8 cellular contexts compared by ENCODE assay signal in genomic region chr4:6720202-6720699, GRCh38. TPM values are rescaled to one million over a fixed set of nuclear protein-coding genes. Genes with fewer than 3 reads are reported as not detected.
A peak's percentile ranks its signal among the peaks of the same experiment; 100 is the strongest.
DNase-seq lines count a peak whose midpoint lies in the region; ATAC-seq and TF ChIP-seq lines count a peak whose summit lies in the region.

No MANE protein-coding gene starts in this region.

- no peak overlapping the region for H3K27ac ChIP-seq in naive thymus-derived CD4-positive, alpha-beta T cell (ENCODE audit: low read depth, low read length)

- intact Hi-C loops in naive thymus-derived CD4-positive, alpha-beta T cell (cut with micrococcal nuclease), result loop anchor here (1.0 kb wide), 4 partner anchors 62 to 362 kb away; partner anchors contain the start of gene KIAA0232 (in 1 of the 2)

- no peaks in the 10 kb centered on the region for H3K27me3 Mint-ChIP-seq in activated T-cell treated with anti-CD3 and anti-CD28 coated beads, Interleukin-2, amount 50 U/mL, for 24 hours
- peaks cover 0 to 4% (median 0%) of the 10 kb centered on the region in 5 donors for H3K27me3 Mint-ChIP-seq in naive thymus-derived CD4-positive, alpha-beta T cell

- H3K9me3 Mint-ChIP-seq in activated T-cell treated with anti-CD3 and anti-CD28 coated beads, Interleukin-2, amount 50 U/mL, for 24 hours, result no peaks in the 10 kb centered on the region
- H3K9me3 Mint-ChIP-seq in naive thymus-derived CD4-positive, alpha-beta T cell, result peaks cover 0 to 5% (median 0%) of the 10 kb centered on the region in 11 donors
- H3K9me3 Mint-ChIP-seq in stimulated activated effector memory CD8-positive, alpha-beta T cell treated with anti-CD3 and anti-CD28 coated beads, Interleukin-12 subunit alpha, Interleukin-12 subunit beta, amount 100 ng/mL, for 72 hours, result no peaks in the 10 kb centered on the region

- H3K27me3 ChIP-seq in naive thymus-derived CD4-positive, alpha-beta T cell (ENCODE audit: control insufficient read depth in 2 of 2, insufficient read depth in 2 of 2, low read length in 2 of 2), result no peaks in the 10 kb centered on the region

- H3K4me1 ChIP-seq in naive thymus-derived CD4-positive, alpha-beta T cell (ENCODE audit: control insufficient read depth in 2 of 2, insufficient read depth in 2 of 2, low read length in 2 of 2), result peaks cover 17 to 19% of the 10 kb centered on the region in 2 donors

- H3K4me1 Mint-ChIP-seq in activated T-cell treated with anti-CD3 and anti-CD28 coated beads, Interleukin-2, amount 50 U/mL, for 24 hours (ENCODE audit: low read depth), result peaks cover 26% of the 10 kb centered on the region
- H3K4me1 Mint-ChIP-seq in naive thymus-derived CD4-positive, alpha-beta T cell, result peaks cover 22 to 46% (median 33%) of the 10 kb centered on the region in 7 donors
- H3K4me1 Mint-ChIP-seq in stimulated activated effector memory CD8-positive, alpha-beta T cell treated with anti-CD3 and anti-CD28 coated beads, Interleukin-12 subunit alpha, Interleukin-12 subunit beta, amount 100 ng/mL, for 72 hours, result peaks cover 29% of the 10 kb centered on the region

- peaks cover 24% of the 10 kb centered on the region for H3K36me3 Mint-ChIP-seq in activated T-cell treated with anti-CD3 and anti-CD28 coated beads, Interleukin-2, amount 50 U/mL, for 24 hours (ENCODE audit: low read depth)
- peaks cover 0 to 7% (median 4%) of the 10 kb centered on the region in 5 donors for H3K36me3 Mint-ChIP-seq in naive thymus-derived CD4-positive, alpha-beta T cell
- peaks cover 40% of the 10 kb centered on the region for H3K36me3 Mint-ChIP-seq in stimulated activated effector memory CD8-positive, alpha-beta T cell treated with anti-CD3 and anti-CD28 coated beads, Interleukin-12 subunit alpha, Interleukin-12 subunit beta, amount 100 ng/mL, for 72 hours

- H3K4me3 Mint-ChIP-seq in activated T-cell treated with anti-CD3 and anti-CD28 coated beads, Interleukin-2, amount 50 U/mL, for 24 hours, result peak overlapping the region; percentile 21
- H3K4me3 Mint-ChIP-seq in naive thymus-derived CD4-positive, alpha-beta T cell, result peak overlapping the region in 8 of 10 donors; percentile 34 to 70 (median 49)
- H3K4me3 Mint-ChIP-seq in stimulated activated effector memory CD8-positive, alpha-beta T cell treated with anti-CD3 and anti-CD28 coated beads, Interleukin-12 subunit alpha, Interleukin-12 subunit beta, amount 100 ng/mL, for 72 hours, result peak overlapping the region; percentile 47

- no peak for TF ChIP-seq POLR2A in erythroblast (IDR thresholded peaks at IDR 0.05; ENCODE audit: low read length)

- DNase-seq in CMK (ENCODE audit: low read depth) (peak; percentile 61), HT1080 (ENCODE audit: low read depth) (peak; percentile 62), OCI-M1 (lab: John Stamatoyannopoulos, UW) (peak; percentile 83), erythroblast (lab: John Stamatoyannopoulos, UW) (peak; percentile 80 to 90)
- DNase-seq in activated T-cell treated with anti-CD3 and anti-CD28 coated beads, Interleukin-2, amount 50 U/mL, for 24 hours, result peak; percentile 89
- DNase-seq in naive thymus-derived CD4-positive, alpha-beta T cell, result peak; percentile 49 to 89 (median 72)
- DNase-seq in stimulated activated effector memory CD8-positive, alpha-beta T cell treated with anti-CD3 and anti-CD28 coated beads, Interleukin-12 subunit alpha, Interleukin-12 subunit beta, amount 100 ng/mL, for 72 hours (ENCODE audit: low spot score in 2 of 2), result peak; percentile 88 to 92

- H3K27ac Mint-ChIP-seq in activated T-cell treated with anti-CD3 and anti-CD28 coated beads, Interleukin-2, amount 50 U/mL, for 24 hours, result peak overlapping the region; percentile 85
- peak overlapping the region in 5 of 9 donors; percentile 41 to 83 (median 80) for H3K27ac Mint-ChIP-seq in naive thymus-derived CD4-positive, alpha-beta T cell
- H3K27ac Mint-ChIP-seq in stimulated activated effector memory CD8-positive, alpha-beta T cell treated with anti-CD3 and anti-CD28 coated beads, Interleukin-12 subunit alpha, Interleukin-12 subunit beta, amount 100 ng/mL, for 72 hours, result peak overlapping the region; percentile 87

- POLR2A ChIA-PET in naive thymus-derived CD4-positive, alpha-beta T cell (lab: Charles Lee), result interaction anchor here (0.6 to 23.6 kb wide), 9 partner anchors 12 to 351 kb away, joined by 3 to 696 read pairs (median 6); partner anchors contain the start of genes GRPEL1, MRFAP1 and S100P

- CTCF ChIA-PET in naive thymus-derived CD4-positive, alpha-beta T cell (lab: Charles Lee), result interaction anchor here (0.7 to 8.4 kb wide), 14 partner anchors 11 to 362 kb away, joined by 3 to 156 read pairs (median 5); partner anchors contain the start of genes GRPEL1 and MRFAP1L1

- no peak overlapping the region for H3K4me3 ChIP-seq in naive thymus-derived CD4-positive, alpha-beta T cell (ENCODE audit: low read length)

- ATAC-seq in naive thymus-derived CD4-positive, alpha-beta T cell, result peak; percentile 63
- peak; percentile 56 for ATAC-seq in stimulated activated effector memory CD8-positive, alpha-beta T cell treated with anti-CD3 and anti-CD28 coated beads, Interleukin-12 subunit alpha, Interleukin-12 subunit beta, amount 100 ng/mL, for 72 hours
- no peak for ATAC-seq in HG02623 (IDR thresholded peaks at IDR 0.05; ENCODE audit: unreplicated experiment)

- H3K36me3 ChIP-seq in naive thymus-derived CD4-positive, alpha-beta T cell (ENCODE audit: control insufficient read depth in 2 of 3, insufficient read depth in 3 of 3, low read length in 3 of 3), result no peaks in the 10 kb centered on the region

- H3K9me3 ChIP-seq in naive thymus-derived CD4-positive, alpha-beta T cell (ENCODE audit: control insufficient read depth in 2 of 3, low read length in 3 of 3), result no peaks in the 10 kb centered on the region

RNA-seq across cellular contexts. Expression of gene BLOC1S4, which starts 4.3 kb away (rescaled TPM):
- 23.8 and 24.5 TPM in 2 replicates for total RNA-seq in HT1080 (2014; rRNA removed; shearing (Covaris generic))
- polyA plus RNA-seq in HT1080 (2015; cell fraction: cytosol; rRNA removed), result 22.3 and 25.5 TPM in 2 replicates
- 12.0 and 13.1 TPM in 2 replicates for polyA plus RNA-seq in HT1080 (2015; cell fraction: nucleus; rRNA removed)
- 10 to 100 TPM; 18.7 to 45.9 (median 25.0) TPM for total RNA-seq in naive thymus-derived CD4-positive, alpha-beta T cell
- polyA plus RNA-seq in naive thymus-derived CD4-positive, alpha-beta T cell, result 10 to 100 TPM; 69.6 to 80.3 TPM

RNA-seq across cellular contexts. Expression of gene MRFAP1L1, which starts 10.6 kb away (rescaled TPM):
- total RNA-seq in HT1080 (2014; rRNA removed; shearing (Covaris generic)), result 65.0 and 70.6 TPM in 2 replicates
- 58.3 and 72.5 TPM in 2 replicates for polyA plus RNA-seq in HT1080 (2015; cell fraction: cytosol; rRNA removed)
- 51.9 and 59.4 TPM in 2 replicates for polyA plus RNA-seq in HT1080 (2015; cell fraction: nucleus; rRNA removed)
- total RNA-seq in naive thymus-derived CD4-positive, alpha-beta T cell, result 100 to 1,000 TPM in 2 of 5 experiments, 10 to 100 TPM in 3; 24.8 to 124 (median 73.6) TPM
- 100 to 1,000 TPM; 116 to 160 TPM for polyA plus RNA-seq in naive thymus-derived CD4-positive, alpha-beta T cell

RNA-seq across cellular contexts. Expression of gene S100P, which starts 26.6 kb away (rescaled TPM):
- not detected in 2 replicates for total RNA-seq in HT1080 (2014; rRNA removed; shearing (Covaris generic))
- polyA plus RNA-seq in HT1080 (2015; cell fraction: cytosol; rRNA removed), result not detected in 2 replicates
- not detected in 2 replicates for polyA plus RNA-seq in HT1080 (2015; cell fraction: nucleus; rRNA removed)
- 10 to 100 TPM in 2 of 5 experiments, 1 to 10 TPM in 1, under 1 TPM in 1, not detected in 1; 0.65 to 15.7 (median 8.0) TPM for total RNA-seq in naive thymus-derived CD4-positive, alpha-beta T cell
- polyA plus RNA-seq in naive thymus-derived CD4-positive, alpha-beta T cell, result not detected
